In the genomic region with DNA sequence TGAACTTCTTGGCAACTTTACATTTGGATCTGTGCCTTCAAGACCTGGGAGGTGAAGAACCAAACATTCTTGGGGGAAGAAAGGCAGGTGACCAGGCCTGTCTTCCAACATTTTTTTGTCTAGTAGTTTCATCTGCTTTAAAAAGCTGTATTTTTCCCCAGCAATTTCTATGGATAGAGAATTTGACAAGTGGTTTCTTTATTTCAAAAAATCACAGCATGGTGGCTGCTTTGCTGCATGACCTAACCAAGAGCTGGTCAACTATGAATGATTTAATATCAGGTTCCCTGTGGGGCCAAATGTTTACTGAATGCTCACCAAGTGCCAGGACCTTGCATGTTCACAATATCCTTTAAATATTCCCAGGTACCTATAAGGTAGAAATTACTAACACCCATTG, we compare ENCODE assay signal across 29 cellular contexts. TPM values are rescaled to one million over a fixed set of nuclear protein-coding genes. Genes with fewer than 3 reads are reported as not detected.
"Had no signal": no experiment of that assay in that cellular context is flagged by ENCODE, and none has a peak within 500 bp of the region (broad histone marks: within the 10 kb centered on the region; RNA-seq: fewer than 3 reads in every experiment).

No MANE protein-coding gene starts in this region.

- H3K36me3 ChIP-seq: brain microvascular endothelial cell, MG63, Peyer's patch, SJCRH30 had no signal

- H3K9me3 ChIP-seq: MG63, Peyer's patch, SJCRH30, SK-N-SH had no signal

- H3K27me3 ChIP-seq: brain microvascular endothelial cell, Peyer's patch, SJCRH30 had no signal

- H3K9ac ChIP-seq: SK-N-SH had no signal

- DNase-seq: activated CD4-positive, alpha-beta memory T cell treated with anti-CD3 and anti-CD28 coated beads, Interleukin-2, amount 10 ng/mL, durations not matched to agents 7 days and 5 days; activated CD4-positive, alpha-beta T cell treated with anti-CD3 and anti-CD28 coated beads for 36 hours; activated CD4-positive, alpha-beta T cell treated with anti-CD3 and anti-CD28 coated beads, Interleukin-2, amount 50 U/mL, for 1 hour; activated gamma-delta T cell; activated naive CD4-positive, alpha-beta T cell treated with anti-CD3 and anti-CD28 coated beads for 36 hours; activated T-cell treated with anti-CD3 and anti-CD28 coated beads for 4 hours; activated T-cell treated with anti-CD3 and anti-CD28 coated beads, Interleukin-2, amount 50 U/mL, for 48 hours; amygdala; brain microvascular endothelial cell; cerebellar nuclear complex; KG1; MG63; MV-4-11; NCI-H1092 treated with DMSO at 0.1 percent for 48 hours; NCI-H1417 treated with DMSO at 0.1 percent for 48 hours; NCI-H1694; NCI-H2029; NCI-H2107; NCI-H2171 treated with DMSO at 0.1 percent for 48 hours; NCI-H510A treated with DMSO at 0.1 percent for 48 hours; NCI-H774; NK-92 treated with Interleukin-12 subunit alpha and Interleukin-12 subunit beta, amount 100 ng/mL, for 24 hours; Peyer's patch; Right ventricle myocardium superior; SJCRH30; SK-N-SH; T-helper 1 cell had no signal

- ATAC-seq: activated CD4-positive, alpha-beta T cell treated with anti-CD3 and anti-CD28 coated beads for 36 hours; activated T-helper 17 cell treated with anti-CD3 and anti-CD28 coated beads, Interleukin-2, amount 50 U/mL, for 72 hours had no signal

- H3K4me2 ChIP-seq: SK-N-SH had no signal

- H3K9me2 ChIP-seq: SK-N-SH had no signal

- H3K4me1 ChIP-seq: Peyer's patch, SJCRH30 had no signal

- H3K4me3 ChIP-seq: MG63, Peyer's patch, SJCRH30 had no signal

- H3K27ac ChIP-seq: brain microvascular endothelial cell, Peyer's patch, RWPE1, SJCRH30 had no signal

RNA-seq across cellular contexts. Expression of a gene that starts 19.1 kb away (rescaled TPM):
- total RNA-seq: Peyer's patch, Right ventricle myocardium superior, SJCRH30 had no signal
